9 cellular contexts compared by ENCODE assay signal in genomic region chr1:203480525-203481084, GRCh38. TPM values are rescaled to one million over a fixed set of nuclear protein-coding genes. Genes with fewer than 3 reads are reported as not detected.
DNase-seq lines count a peak whose midpoint lies in the region; FAIRE-seq and TF ChIP-seq lines count a peak whose summit lies in the region.
"Had no signal": no experiment of that assay in that cellular context is flagged by ENCODE, and none has a peak within 500 bp of the region (broad histone marks: within the 10 kb centered on the region; RNA-seq: fewer than 3 reads in every experiment).

No MANE protein-coding gene starts in this region.

- in situ Hi-C loops in GM13977 (cut with MboI; ENCODE audit: low pct_unique_long_range_greater_than_20kb, low sequenced_read_pairs, unreplicated experiment): loop anchor here (10.0 kb wide), 2 partner anchors 136 to 206 kb away; no protein-coding TSS in a partner anchor

- peaks cover 24% of the 10 kb centered on the region for H3K27me3 ChIP-seq in astrocyte (ENCODE audit: insufficient read depth, low read length)

- H3K9me3 ChIP-seq in astrocyte (ENCODE audit: insufficient read depth, low read depth, low read length): no peaks in the 10 kb centered on the region

- H3K4me3 Mint-ChIP-seq in astrocyte (ENCODE audit: unreplicated experiment): no peak overlapping the region

- TF ChIP-seq CTCF in RWPE1 (conservative IDR thresholded peaks at IDR 0.05; ENCODE audit: low read depth) (no peak), astrocyte (IDR thresholded peaks at IDR 0.05; ENCODE audit: insufficient read depth, low read depth, low read length) (no peak), GM13977 (IDR thresholded peaks at IDR 0.05; ENCODE audit: extremely low read depth, insufficient read depth, missing control alignments) (no peak)

- no peak overlapping the region for H3K4me3 ChIP-seq in astrocyte (ENCODE audit: insufficient read depth, low read depth, low read length)

- POLR2A ChIA-PET in RWPE1 (lab: Yijun Ruan, JAX; ENCODE audit: low non-redundant PET): interaction anchor here (0.6 kb wide), 1 partner anchor 322 kb away, joined by 3 read pairs; no protein-coding TSS in a partner anchor

- peaks cover 14% of the 10 kb centered on the region for H3K4me1 Mint-ChIP-seq in astrocyte (ENCODE audit: low read depth, unreplicated experiment)

- peak overlapping the region; percentile 90 for H3K27ac ChIP-seq in RWPE1
- H3K27ac ChIP-seq in astrocyte (ENCODE audit: low read depth, low read length): peak overlapping the region; percentile 16

- H3K4me1 ChIP-seq in astrocyte (ENCODE audit: insufficient read depth, low read length): peaks cover 15% of the 10 kb centered on the region

- peaks cover 2% of the 10 kb centered on the region for H3K36me3 Mint-ChIP-seq in astrocyte (ENCODE audit: low read depth, unreplicated experiment)

- no peaks in the 10 kb centered on the region for H3K79me2 ChIP-seq in astrocyte (ENCODE audit: insufficient read depth, low read length)

- H3K9me3 Mint-ChIP-seq in astrocyte (ENCODE audit: unreplicated experiment): no peaks in the 10 kb centered on the region

- peak; percentile 85 for DNase-seq in AG08396 (ENCODE audit: low spot score)
- DNase-seq in HuH-7 (ENCODE audit: low spot score): peak; percentile 40
- DNase-seq in RWPE1 (ENCODE audit: low spot score): peak; percentile 99
- peak; percentile 83 for DNase-seq in astrocyte (ENCODE audit: low read depth)
- peak; percentile 37 for DNase-seq in iPS-NIHi7 (ENCODE audit: extremely low spot score)
- peak in 2 of 3 donors; percentile 17 to 28 for DNase-seq in stimulated activated CD4-positive, alpha-beta T cell treated with anti-CD3 and anti-CD28 coated beads, TNF-alpha, amount 100 ng/mL, for 48 hours (ENCODE audit: low read depth in 3 of 3)
- DNase-seq in GM13977 (ENCODE audit: low spot score): no peak
- no peak for DNase-seq in DMS114 treated with DMSO at 0.1 percent for 48 hours (lab: John Stamatoyannopoulos, UW; ENCODE audit: unreplicated experiment)

- peak overlapping the region; percentile 14 for H3K9ac ChIP-seq in astrocyte (ENCODE audit: low read length)

- no peaks in the 10 kb centered on the region for H3K36me3 ChIP-seq in astrocyte (ENCODE audit: insufficient read depth, low read length)

- peak overlapping the region; percentile 63 for H3K4me2 ChIP-seq in astrocyte (ENCODE audit: low read length)

- H3K27ac Mint-ChIP-seq in astrocyte (ENCODE audit: unreplicated experiment): peak overlapping the region; percentile 88

- peak; percentile 74 for FAIRE-seq in astrocyte (lab: Jason Lieb, UNC)
- FAIRE-seq: GM18507 had no signal

- H4K20me1 ChIP-seq in astrocyte (ENCODE audit: insufficient read depth, low read length): no peaks in the 10 kb centered on the region

- CTCF ChIA-PET in RWPE1 (lab: Yijun Ruan, JAX): interaction anchor here (0.5 to 1.6 kb wide), 9 partner anchors 50 to 441 kb away, joined by 3 to 4 read pairs (median 3); no protein-coding TSS in a partner anchor

- H3K27me3 Mint-ChIP-seq in astrocyte (ENCODE audit: low read depth, unreplicated experiment): peaks cover 10% of the 10 kb centered on the region

- H2AFZ ChIP-seq in astrocyte (ENCODE audit: low read depth, low read length): peak overlapping the region; percentile 71

RNA-seq across cellular contexts. Expression of gene PRELP, which starts 5.0 kb away (rescaled TPM):
- 0.07 TPM in 1 of 2 replicates, not detected in the other for total RNA-seq in astrocyte

RNA-seq across cellular contexts. Expression of gene OPTC, which starts 13.3 kb away (rescaled TPM):
- not detected in 2 replicates for total RNA-seq in astrocyte

Comparison
In these comparisons a context has a peak if more than half of its experiments do, and no peak if none do; other contexts are left out.
1. DNase-seq: peak in AG08396 (single experiment), HuH-7 (single experiment), RWPE1 (single experiment), astrocyte (single experiment), iPS-NIHi7 (single experiment) and stimulated activated CD4-positive, alpha-beta T cell treated with anti-CD3 and anti-CD28 coated beads, TNF-alpha, amount 100 ng/mL, for 48 hours (2 of 3); none in GM13977 (single experiment) and DMS114 treated with DMSO at 0.1 percent for 48 hours (single experiment).